ENCODE assay signal across 17 cellular contexts in genomic region chr13:32023698-32024097, GRCh38. TPM values are rescaled to one million over a fixed set of nuclear protein-coding genes. Genes with fewer than 3 reads are reported as not detected.
DNase-seq lines count a peak whose midpoint lies in the region; ATAC-seq and TF ChIP-seq lines count a peak whose summit lies in the region.
"Had no signal": no experiment of that assay in that cellular context is flagged by ENCODE, and none has a peak within 500 bp of the region (broad histone marks: within the 10 kb centered on the region; RNA-seq: fewer than 3 reads in every experiment).

No MANE protein-coding gene starts in this region.

- no peaks in the 10 kb centered on the region for H3K9me3 ChIP-seq in thyroid gland
- H3K9me3 ChIP-seq: HAP-1, lower lobe of right lung, right lobe of liver had no signal

- in situ Hi-C loops in astrocyte of the cerebellum (cut with HindIII; ENCODE audit: low sequenced_read_pairs): no loop called here

- 87 to 89% methylated on average over 3 of the region's 3 CpGs for WGBS in thyroid gland, 2 donors

- DNase-seq in astrocyte of the cerebellum (ENCODE audit: low read depth) (no peak), memory B cell (ENCODE audit: low spot score in 2 of 2) (no peak), thyroid gland (no peak)
- DNase-seq in activated T-helper 1 cell treated with anti-CD3 and anti-CD28 coated beads, Interleukin-12 subunit alpha, Interleukin-12 subunit beta, Interleukin-2, Interleukin-4 antibody, amounts not matched to agents 30 ng/mL and 10 ng/mL and 1 ng/mL, durations not matched to agents 14 hours and 24 hours and 36 hours (ENCODE audit: low spot score): no peak
- DNase-seq in stimulated activated naive CD4-positive, alpha-beta T cell (lab: John Stamatoyannopoulos, UW): no peak
- DNase-seq: activated naive CD4-positive, alpha-beta T cell treated with anti-CD3 and anti-CD28 coated beads, Interleukin-2, amount 50 U/mL, for 16 hours; central memory CD4-positive, alpha-beta T cell; erythroblast; lower lobe of right lung; NCI-H1105; nephron progenitor cell; right lobe of liver; SHP77; stimulated activated naive CD8-positive, alpha-beta T cell treated with anti-CD3 and anti-CD28 coated beads, Interleukin-15, Interleukin-2, amounts not matched to agents 100 U/mL and 50 U/mL, for 24 hours had no signal

- H3K27ac ChIP-seq in C4-2B (no peak overlapping the region), thyroid gland (no peak overlapping the region)
- H3K27ac ChIP-seq: lower lobe of right lung, right lobe of liver had no signal

- H3K4me3 ChIP-seq in astrocyte of the cerebellum (ENCODE audit: low read depth, low read length) (no peak overlapping the region), thyroid gland (replicated peaks in 1 of 3) (no peak overlapping the region)
- H3K4me3 ChIP-seq: HAP-1, lower lobe of right lung, right lobe of liver had no signal

- no peaks in the 10 kb centered on the region for H3K36me3 ChIP-seq in thyroid gland
- H3K36me3 ChIP-seq: HAP-1, lower lobe of right lung, right lobe of liver had no signal

- H3K4me1 ChIP-seq in thyroid gland: no peaks in the 10 kb centered on the region
- H3K4me1 ChIP-seq: right lobe of liver had no signal

- no peak for TF ChIP-seq POLR2A in thyroid gland (IDR thresholded peaks at IDR 0.05)

- no peaks in the 10 kb centered on the region for H3K36me3 Mint-ChIP-seq in memory B cell
- no peaks in the 10 kb centered on the region for H3K36me3 Mint-ChIP-seq in activated T-helper 1 cell treated with anti-CD3 and anti-CD28 coated beads, Interleukin-12 subunit alpha, Interleukin-12 subunit beta, Interleukin-2, Interleukin-4 antibody, amounts not matched to agents 30 ng/mL and 10 ng/mL and 1 ng/mL, durations not matched to agents 14 hours and 24 hours and 36 hours (ENCODE audit: low read depth)

- ATAC-seq in memory B cell (ENCODE audit: low read depth): peak; percentile 26
- ATAC-seq: lower lobe of right lung; right lobe of liver; stimulated activated naive CD8-positive, alpha-beta T cell treated with anti-CD3 and anti-CD28 coated beads, Interleukin-15, Interleukin-2, amounts not matched to agents 100 U/mL and 50 U/mL, for 24 hours had no signal

- no peak overlapping the region for H3K4me3 Mint-ChIP-seq in memory B cell
- no peak overlapping the region for H3K4me3 Mint-ChIP-seq in activated T-helper 1 cell treated with anti-CD3 and anti-CD28 coated beads, Interleukin-12 subunit alpha, Interleukin-12 subunit beta, Interleukin-2, Interleukin-4 antibody, amounts not matched to agents 30 ng/mL and 10 ng/mL and 1 ng/mL, durations not matched to agents 14 hours and 24 hours and 36 hours
- H3K4me3 Mint-ChIP-seq: nephron progenitor cell had no signal

- H3K9me3 Mint-ChIP-seq in memory B cell: no peaks in the 10 kb centered on the region
- H3K9me3 Mint-ChIP-seq in activated T-helper 1 cell treated with anti-CD3 and anti-CD28 coated beads, Interleukin-12 subunit alpha, Interleukin-12 subunit beta, Interleukin-2, Interleukin-4 antibody, amounts not matched to agents 30 ng/mL and 10 ng/mL and 1 ng/mL, durations not matched to agents 14 hours and 24 hours and 36 hours: no peaks in the 10 kb centered on the region
- H3K9me3 Mint-ChIP-seq: nephron progenitor cell had no signal

- H3K27me3 Mint-ChIP-seq in memory B cell: peaks cover 2% of the 10 kb centered on the region
- H3K27me3 Mint-ChIP-seq in activated T-helper 1 cell treated with anti-CD3 and anti-CD28 coated beads, Interleukin-12 subunit alpha, Interleukin-12 subunit beta, Interleukin-2, Interleukin-4 antibody, amounts not matched to agents 30 ng/mL and 10 ng/mL and 1 ng/mL, durations not matched to agents 14 hours and 24 hours and 36 hours (ENCODE audit: insufficient read depth): no peaks in the 10 kb centered on the region

- TF ChIP-seq CTCF in C4-2B (conservative IDR thresholded peaks at IDR 0.05) (peak; percentile 73), LNCAP (IDR thresholded peaks at IDR 0.05) (peak; percentile 32), astrocyte of the cerebellum (IDR thresholded peaks at IDR 0.05; ENCODE audit: low read depth, low read length, missing control alignments) (peak; percentile 41), thyroid gland (IDR thresholded peaks at IDR 0.05) (peak in 1 of 6 experiments; percentile 15)

- H3K27ac Mint-ChIP-seq in memory B cell: no peak overlapping the region
- H3K27ac Mint-ChIP-seq in activated T-helper 1 cell treated with anti-CD3 and anti-CD28 coated beads, Interleukin-12 subunit alpha, Interleukin-12 subunit beta, Interleukin-2, Interleukin-4 antibody, amounts not matched to agents 30 ng/mL and 10 ng/mL and 1 ng/mL, durations not matched to agents 14 hours and 24 hours and 36 hours: no peak overlapping the region
- H3K27ac Mint-ChIP-seq: nephron progenitor cell had no signal

- H3K27me3 ChIP-seq in thyroid gland: no peaks in the 10 kb centered on the region
- H3K27me3 ChIP-seq: right lobe of liver had no signal

- no peaks in the 10 kb centered on the region for H3K4me1 Mint-ChIP-seq in memory B cell
- peaks cover 4% of the 10 kb centered on the region for H3K4me1 Mint-ChIP-seq in activated T-helper 1 cell treated with anti-CD3 and anti-CD28 coated beads, Interleukin-12 subunit alpha, Interleukin-12 subunit beta, Interleukin-2, Interleukin-4 antibody, amounts not matched to agents 30 ng/mL and 10 ng/mL and 1 ng/mL, durations not matched to agents 14 hours and 24 hours and 36 hours (ENCODE audit: low read depth)

- intact Hi-C loops in activated T-helper 1 cell treated with anti-CD3 and anti-CD28 coated beads, Interleukin-12 subunit alpha, Interleukin-12 subunit beta, Interleukin-2, Interleukin-4 antibody, amounts not matched to agents 30 ng/mL and 10 ng/mL and 1 ng/mL, durations not matched to agents 14 hours and 24 hours and 36 hours (cut with micrococcal nuclease): no loop called here
- intact Hi-C loops in thyroid gland (cut with DNase I): loop anchor here (10.0 kb wide), 1 partner anchor 281 kb away; no protein-coding TSS in a partner anchor

RNA-seq across cellular contexts. Expression of gene FRY, which starts 7.9 kb away (rescaled TPM):
- 2.4 and 3.2 TPM in 2 replicates for total RNA-seq in activated T-helper 1 cell treated with anti-CD3 and anti-CD28 coated beads, Interleukin-12 subunit alpha, Interleukin-12 subunit beta, Interleukin-2, Interleukin-4 antibody, amounts not matched to agents 30 ng/mL and 10 ng/mL and 1 ng/mL, durations not matched to agents 14 hours and 24 hours and 36 hours
- 10 to 100 TPM; 27.4 to 50.4 (median 39.4) TPM for total RNA-seq in thyroid gland
